27 cellular contexts compared by ENCODE assay signal in genomic region chr15:100463515-100463914, GRCh38.
A peak's percentile ranks its signal among the peaks of the same experiment; 100 is the strongest.
DNase-seq lines count a peak whose midpoint lies in the region; TF ChIP-seq lines count a peak whose summit lies in the region.
"Had no signal": no experiment of that assay in that cellular context is flagged by ENCODE, and none has a peak within 500 bp of the region (broad histone marks: within the 10 kb centered on the region; RNA-seq: fewer than 3 reads in every experiment).

No MANE protein-coding gene starts in this region.

- H3K4me3 ChIP-seq in esophagus (ENCODE audit: low read depth in 1 of 2, low read length in 2 of 2), result no peak overlapping the region
- no peak overlapping the region for H3K4me3 ChIP-seq in prostate gland
- H3K4me3 ChIP-seq: A549, GM23338, K562, SK-N-MC had no signal

- H3K4me1 ChIP-seq in esophagus (ENCODE audit: control insufficient read depth in 2 of 2, insufficient read depth in 2 of 2, low read length in 1 of 2) (peaks cover 0 to 4% of the 10 kb centered on the region in 2 donors), prostate gland (replicated peaks) (no peaks in the 10 kb centered on the region)
- H3K4me1 ChIP-seq: A549 had no signal

- H3K27ac ChIP-seq in esophagus (ENCODE audit: low read depth in 2 of 2, low read length in 1 of 2) (peak overlapping the region; percentile 74 to 84), prostate gland (no peak overlapping the region)
- H3K27ac ChIP-seq: A549, RWPE1, SK-N-MC had no signal

- H3K36me3 ChIP-seq in esophagus (ENCODE audit: control insufficient read depth in 2 of 2, insufficient read depth in 2 of 2, low read length in 1 of 2) (peaks cover 0 to 8% of the 10 kb centered on the region in 2 donors), prostate gland (no peaks in the 10 kb centered on the region)

- no peaks in the 10 kb centered on the region for H3K9me3 ChIP-seq in esophagus (ENCODE audit: control insufficient read depth in 2 of 2, insufficient read depth in 1 of 2, low read depth in 1 of 2, low read length in 1 of 2)
- no peaks in the 10 kb centered on the region for H3K9me3 ChIP-seq in prostate gland

- no peak for TF ChIP-seq CTCF in prostate gland (IDR thresholded peaks at IDR 0.05)
- no peak for TF ChIP-seq CTCF in GM13977 (IDR thresholded peaks at IDR 0.05; ENCODE audit: extremely low read depth, insufficient read depth, missing control alignments)

- DNase-seq in ELF-1 (ENCODE audit: low read depth, low spot score) (peak; percentile 35), LoVo (ENCODE audit: low spot score) (peak; percentile 11), prostate gland (ENCODE audit: low spot score) (peak; percentile 27), AG08396 (ENCODE audit: low spot score) (no peak), iPS-NIHi7 (ENCODE audit: extremely low spot score) (no peak), GM13977 (ENCODE audit: low spot score) (no peak)
- DNase-seq: C1 segment of cervical spinal cord; CD4-positive, alpha-beta memory T cell; COR-L47; DMS79 treated with DMSO at 0.1 percent for 48 hours; H9; HFFc6; Kasumi-1; MM.1S; NCI-H1694; NCI-H2029 treated with DMSO at 0.1 percent for 48 hours; NCI-H446 treated with DMSO at 0.1 percent for 48 hours; NCI-H526; NCI-H82; NK-92 treated with Interleukin-12 subunit alpha and Interleukin-12 subunit beta, amount 100 ng/mL, for 24 hours; SHP77 had no signal

- 75 to 77% methylated on average over 4 of the region's 4 CpGs for WGBS in esophagus, 2 donors
- 85% methylated on average over 4 of the region's 4 CpGs for WGBS in prostate gland

- TF ChIP-seq POLR2A in prostate gland (IDR thresholded peaks at IDR 0.05), result no peak

- intact Hi-C loops in prostate gland (cut with DNase I), result no loop called here

- no peaks in the 10 kb centered on the region for H3K27me3 ChIP-seq in esophagus (ENCODE audit: control insufficient read depth in 1 of 2, insufficient read depth in 2 of 2, low read length in 2 of 2)
- H3K27me3 ChIP-seq in prostate gland (replicated peaks; ENCODE audit: insufficient read depth), result no peaks in the 10 kb centered on the region

- in situ Hi-C loops in GM13977 (cut with MboI; ENCODE audit: low pct_unique_long_range_greater_than_20kb, low sequenced_read_pairs, unreplicated experiment), result no loop called here

Comparison
In these comparisons a context has a peak if more than half of its experiments do, and no peak if none do; other contexts are left out.
1. DNase-seq: peak in ELF-1 (single experiment), LoVo (single experiment) and prostate gland (single experiment); none in AG08396 (single experiment), iPS-NIHi7 (single experiment) and GM13977 (single experiment).
2. H3K27ac ChIP-seq: peak in esophagus (2 of 2); none in prostate gland (0 of 2).